In genomic region chr2:59947220-59947619, GRCh38 we compare ENCODE assay signal across 35 cellular contexts.
"Had no signal": no experiment of that assay in that cellular context is flagged by ENCODE, and none has a peak within 500 bp of the region (broad histone marks: within the 10 kb centered on the region; RNA-seq: fewer than 3 reads in every experiment).

No MANE protein-coding gene starts in this region.

- H3K27ac Mint-ChIP-seq: activated CD4-positive, alpha-beta memory T cell treated with anti-CD3 and anti-CD28 coated beads for 36 hours; activated CD4-positive, alpha-beta T cell treated with anti-CD3 and anti-CD28 coated beads for 36 hours; activated CD4-positive, alpha-beta T cell treated with anti-CD3 and anti-CD28 coated beads, Interleukin-2, amount 10 ng/mL, durations not matched to agents 24 days and 14 days; activated CD8-positive, alpha-beta memory T cell treated with anti-CD3 and anti-CD28 coated beads, Interleukin-2, amount 10 ng/mL, durations not matched to agents 7 days and 5 days; activated CD8-positive, alpha-beta T cell treated with anti-CD3 and anti-CD28 coated beads, Interleukin-2, amount 10 ng/mL, durations not matched to agents 7 days and 5 days; activated naive CD4-positive, alpha-beta T cell treated with anti-CD3 and anti-CD28 coated beads for 36 hours; activated naive CD4-positive, alpha-beta T cell treated with anti-CD3 and anti-CD28 coated beads, Interleukin-2, amount 50 U/mL, for 24 hours; activated naive CD8-positive, alpha-beta T cell treated with anti-CD3 and anti-CD28 coated beads for 36 hours; activated naive CD8-positive, alpha-beta T cell treated with anti-CD3 and anti-CD28 coated beads, Interleukin-2, amount 50 U/mL, for 24 hours; activated T-helper 1 cell treated with anti-CD3 and anti-CD28 coated beads, Interleukin-12 subunit alpha, Interleukin-12 subunit beta, Interleukin-2, Interleukin-4 antibody, amounts not matched to agents 30 ng/mL and 10 ng/mL and 1 ng/mL, durations not matched to agents 14 hours and 24 hours and 36 hours; activated T-helper 2 cell treated with anti-CD3 and anti-CD28 coated beads, Interferon-gamma antibody, Interleukin-2, Interleukin-4, amounts not matched to agents 10 μg/mL and 5 μg/mL and 100 μg/mL, durations not matched to agents 14 hours and 24 hours and 36 hours; dendritic cell treated with granulocyte-macrophage colony-stimulating factor and Interleukin-4, amounts not matched to agents 40 ng/mL and 50 ng/mL, for 4 days; endodermal cell had no signal

- H3K4me1 ChIP-seq: adrenal gland, breast epithelium, colonic mucosa, foreskin keratinocyte, gastrocnemius medialis had no signal

- H3K27ac ChIP-seq: adrenal gland, breast epithelium, cardiac muscle cell, colonic mucosa, dorsolateral prefrontal cortex, foreskin keratinocyte, gastrocnemius medialis had no signal

- H3K36me3 ChIP-seq: adrenal gland, breast epithelium, cardiac muscle cell, colonic mucosa, gastrocnemius medialis had no signal

- H3K36me3 Mint-ChIP-seq: activated CD4-positive, alpha-beta memory T cell treated with anti-CD3 and anti-CD28 coated beads for 36 hours; activated CD8-positive, alpha-beta memory T cell treated with anti-CD3 and anti-CD28 coated beads, Interleukin-2, amount 10 ng/mL, durations not matched to agents 7 days and 5 days; activated naive CD4-positive, alpha-beta T cell treated with anti-CD3 and anti-CD28 coated beads, Interleukin-2, amount 50 U/mL, for 24 hours; activated naive CD8-positive, alpha-beta T cell treated with anti-CD3 and anti-CD28 coated beads for 36 hours; brain had no signal

- H3K4me1 Mint-ChIP-seq: activated CD4-positive, alpha-beta T cell treated with anti-CD3 and anti-CD28 coated beads for 36 hours; activated CD4-positive, alpha-beta T cell treated with anti-CD3 and anti-CD28 coated beads, Interleukin-2, amount 10 ng/mL, durations not matched to agents 24 days and 14 days; activated CD8-positive, alpha-beta memory T cell treated with anti-CD3 and anti-CD28 coated beads, Interleukin-2, amount 10 ng/mL, durations not matched to agents 7 days and 5 days; activated naive CD4-positive, alpha-beta T cell treated with anti-CD3 and anti-CD28 coated beads, Interleukin-2, amount 50 U/mL, for 24 hours; activated naive CD8-positive, alpha-beta T cell treated with anti-CD3 and anti-CD28 coated beads for 36 hours; activated naive CD8-positive, alpha-beta T cell treated with anti-CD3 and anti-CD28 coated beads, Interleukin-2, amount 50 U/mL, for 24 hours; brain; endodermal cell had no signal

- H3K9me3 Mint-ChIP-seq: activated CD4-positive, alpha-beta memory T cell treated with anti-CD3 and anti-CD28 coated beads for 36 hours; activated CD4-positive, alpha-beta T cell treated with anti-CD3 and anti-CD28 coated beads, Interleukin-2, amount 10 ng/mL, durations not matched to agents 24 days and 14 days; activated naive CD4-positive, alpha-beta T cell treated with anti-CD3 and anti-CD28 coated beads for 36 hours; activated naive CD4-positive, alpha-beta T cell treated with anti-CD3 and anti-CD28 coated beads, Interleukin-2, amount 50 U/mL, for 24 hours; activated naive CD8-positive, alpha-beta T cell treated with anti-CD3 and anti-CD28 coated beads for 36 hours; activated naive CD8-positive, alpha-beta T cell treated with anti-CD3 and anti-CD28 coated beads, Interleukin-2, amount 50 U/mL, for 24 hours; activated T-helper 1 cell treated with anti-CD3 and anti-CD28 coated beads, Interleukin-12 subunit alpha, Interleukin-12 subunit beta, Interleukin-2, Interleukin-4 antibody, amounts not matched to agents 30 ng/mL and 10 ng/mL and 1 ng/mL, durations not matched to agents 14 hours and 24 hours and 36 hours; activated T-helper 2 cell treated with anti-CD3 and anti-CD28 coated beads, Interferon-gamma antibody, Interleukin-2, Interleukin-4, amounts not matched to agents 10 μg/mL and 5 μg/mL and 100 μg/mL, durations not matched to agents 14 hours and 24 hours and 36 hours; brain; dendritic cell treated with granulocyte-macrophage colony-stimulating factor and Interleukin-4, amounts not matched to agents 40 ng/mL and 50 ng/mL, for 4 days; endodermal cell had no signal

- DNase-seq: activated CD4-positive, alpha-beta memory T cell treated with anti-CD3 and anti-CD28 coated beads for 36 hours; activated CD4-positive, alpha-beta T cell treated with anti-CD3 and anti-CD28 coated beads for 36 hours; activated CD4-positive, alpha-beta T cell treated with anti-CD3 and anti-CD28 coated beads, Interleukin-2, amount 10 ng/mL, durations not matched to agents 24 days and 14 days; activated CD4-positive, CD25-positive, alpha-beta regulatory T cell; activated CD4-positive, CD25-positive, alpha-beta regulatory T cell treated with anti-CD3 and anti-CD28 coated beads, Interleukin-2, amount 50 U/mL, for 72 hours; activated CD8-positive, alpha-beta memory T cell treated with anti-CD3 and anti-CD28 coated beads, Interleukin-2, amount 10 ng/mL, durations not matched to agents 7 days and 5 days; activated CD8-positive, alpha-beta memory T cell treated with anti-CD3 and anti-CD28 coated beads, Interleukin-2, amount 50 U/mL, for 4 hours; activated CD8-positive, alpha-beta T cell treated with anti-CD3 and anti-CD28 coated beads, Interleukin-2, amount 10 ng/mL, durations not matched to agents 7 days and 5 days; activated effector memory CD4-positive, alpha-beta T cell treated with anti-CD3 and anti-CD28 coated beads, Interleukin-2, amount 50 U/mL, for 16 hours; activated naive CD4-positive, alpha-beta T cell treated with anti-CD3 and anti-CD28 coated beads for 36 hours; activated naive CD8-positive, alpha-beta T cell treated with anti-CD3 and anti-CD28 coated beads for 36 hours; activated naive CD8-positive, alpha-beta T cell treated with anti-CD3 and anti-CD28 coated beads, Interleukin-2, amount 50 U/mL, for 24 hours; activated T-cell treated with anti-CD3 and anti-CD28 coated beads, Interleukin-2, amount 50 U/mL, for 1 hour; activated T-cell treated with anti-CD3 and anti-CD28 coated beads, Interleukin-2, amount 50 U/mL, for 48 hours; adrenal gland; amygdala; aorta; central memory CD4-positive, alpha-beta T cell; cerebellar nuclear complex; colonic mucosa; dorsolateral prefrontal cortex; effector memory CD4-positive, alpha-beta T cell; endodermal cell; foreskin keratinocyte; gastrocnemius medialis; glutamatergic neuron; T-helper 2 cell had no signal

- H3K4me3 ChIP-seq: adrenal gland, breast epithelium, cardiac muscle cell, colonic mucosa, dorsolateral prefrontal cortex, gastrocnemius medialis had no signal

- H3K4me3 Mint-ChIP-seq: activated CD4-positive, alpha-beta memory T cell treated with anti-CD3 and anti-CD28 coated beads for 36 hours; activated CD4-positive, alpha-beta T cell treated with anti-CD3 and anti-CD28 coated beads for 36 hours; activated CD4-positive, alpha-beta T cell treated with anti-CD3 and anti-CD28 coated beads, Interleukin-2, amount 10 ng/mL, durations not matched to agents 24 days and 14 days; activated CD8-positive, alpha-beta memory T cell treated with anti-CD3 and anti-CD28 coated beads, Interleukin-2, amount 10 ng/mL, durations not matched to agents 7 days and 5 days; activated CD8-positive, alpha-beta T cell treated with anti-CD3 and anti-CD28 coated beads, Interleukin-2, amount 10 ng/mL, durations not matched to agents 7 days and 5 days; activated naive CD4-positive, alpha-beta T cell treated with anti-CD3 and anti-CD28 coated beads for 36 hours; activated naive CD4-positive, alpha-beta T cell treated with anti-CD3 and anti-CD28 coated beads, Interleukin-2, amount 50 U/mL, for 24 hours; activated naive CD8-positive, alpha-beta T cell treated with anti-CD3 and anti-CD28 coated beads for 36 hours; activated naive CD8-positive, alpha-beta T cell treated with anti-CD3 and anti-CD28 coated beads, Interleukin-2, amount 50 U/mL, for 24 hours; activated T-helper 1 cell treated with anti-CD3 and anti-CD28 coated beads, Interleukin-12 subunit alpha, Interleukin-12 subunit beta, Interleukin-2, Interleukin-4 antibody, amounts not matched to agents 30 ng/mL and 10 ng/mL and 1 ng/mL, durations not matched to agents 14 hours and 24 hours and 36 hours; brain; dendritic cell treated with granulocyte-macrophage colony-stimulating factor and Interleukin-4, amounts not matched to agents 40 ng/mL and 50 ng/mL, for 4 days; endodermal cell had no signal

- H3K27me3 Mint-ChIP-seq: activated CD4-positive, alpha-beta memory T cell treated with anti-CD3 and anti-CD28 coated beads for 36 hours; activated CD8-positive, alpha-beta memory T cell treated with anti-CD3 and anti-CD28 coated beads, Interleukin-2, amount 10 ng/mL, durations not matched to agents 7 days and 5 days; activated naive CD4-positive, alpha-beta T cell treated with anti-CD3 and anti-CD28 coated beads, Interleukin-2, amount 50 U/mL, for 24 hours; activated naive CD8-positive, alpha-beta T cell treated with anti-CD3 and anti-CD28 coated beads for 36 hours; activated naive CD8-positive, alpha-beta T cell treated with anti-CD3 and anti-CD28 coated beads, Interleukin-2, amount 50 U/mL, for 24 hours; brain; dendritic cell treated with granulocyte-macrophage colony-stimulating factor and Interleukin-4, amounts not matched to agents 40 ng/mL and 50 ng/mL, for 4 days had no signal

- ATAC-seq: activated CD4-positive, alpha-beta T cell treated with anti-CD3 and anti-CD28 coated beads for 36 hours; activated CD8-positive, alpha-beta memory T cell treated with anti-CD3 and anti-CD28 coated beads, Interleukin-2, amount 10 ng/mL, durations not matched to agents 7 days and 5 days; activated CD8-positive, alpha-beta T cell treated with anti-CD3 and anti-CD28 coated beads, Interleukin-2, amount 10 ng/mL, durations not matched to agents 7 days and 5 days; activated naive CD8-positive, alpha-beta T cell treated with anti-CD3 and anti-CD28 coated beads, Interleukin-2, amount 50 U/mL, for 24 hours; esophagus mucosa; foreskin keratinocyte; gastrocnemius medialis had no signal

- H3K9me3 ChIP-seq: adrenal gland, breast epithelium, colonic mucosa, gastrocnemius medialis had no signal

- H3K27me3 ChIP-seq: adrenal gland, breast epithelium, cardiac muscle cell, colonic mucosa, foreskin keratinocyte, gastrocnemius medialis had no signal
